ENCODE assay signal across 13 cellular contexts in genomic region chr4:185192059-185192458, GRCh38. TPM values are rescaled to one million over a fixed set of nuclear protein-coding genes. Genes with fewer than 3 reads are reported as not detected.
DNase-seq lines count a peak whose midpoint lies in the region; ATAC-seq, FAIRE-seq and TF ChIP-seq lines count a peak whose summit lies in the region.
"Had no signal": no experiment of that assay in that cellular context is flagged by ENCODE, and none has a peak within 500 bp of the region (broad histone marks: within the 10 kb centered on the region; RNA-seq: fewer than 3 reads in every experiment).

No MANE protein-coding gene starts in this region.

- no peak for TF ChIP-seq CTCF in GM10248 (IDR thresholded peaks at IDR 0.05; ENCODE audit: control extremely low read depth, extremely low read depth, low read depth, missing control alignments)

- POLR2A ChIA-PET in GM10248 (lab: Yijun Ruan, JAX), result no interaction called here
- POLR2A ChIA-PET in activated CD4-positive, alpha-beta memory T cell treated with anti-CD3 and anti-CD28 coated beads, Interleukin-2, amount 10 ng/mL, durations not matched to agents 7 days and 5 days (lab: Charles Lee), result no interaction called here

- peak; percentile 88 for FAIRE-seq in GM19239 (lab: Jason Lieb, UNC)

- no peak overlapping the region for H3K27ac Mint-ChIP-seq in activated CD4-positive, alpha-beta memory T cell treated with anti-CD3 and anti-CD28 coated beads, Interleukin-2, amount 10 ng/mL, durations not matched to agents 7 days and 5 days

- H3K9me3 Mint-ChIP-seq in activated CD4-positive, alpha-beta memory T cell treated with anti-CD3 and anti-CD28 coated beads, Interleukin-2, amount 10 ng/mL, durations not matched to agents 7 days and 5 days, result no peaks in the 10 kb centered on the region

- no peak overlapping the region for H3K4me3 Mint-ChIP-seq in activated CD4-positive, alpha-beta memory T cell treated with anti-CD3 and anti-CD28 coated beads, Interleukin-2, amount 10 ng/mL, durations not matched to agents 7 days and 5 days

- ATAC-seq in HG02623 (IDR thresholded peaks at IDR 0.05; ENCODE audit: unreplicated experiment), result peak; percentile 83
- peak; percentile 88 for ATAC-seq in HG03378 (IDR thresholded peaks at IDR 0.05; ENCODE audit: unreplicated experiment)

- peak; percentile 48 for DNase-seq in GM10248 (ENCODE audit: extremely low spot score)
- no peak for DNase-seq in GM19239 (ENCODE audit: insufficient read length, low spot score)
- DNase-seq in activated CD4-positive, alpha-beta memory T cell treated with anti-CD3 and anti-CD28 coated beads, Interleukin-2, amount 10 ng/mL, durations not matched to agents 7 days and 5 days, result no peak
- DNase-seq in NCI-H146 (lab: John Stamatoyannopoulos, UW), result no peak
- DNase-seq in NK-92 treated with Interleukin-12 subunit alpha and Interleukin-12 subunit beta, amount 100 ng/mL, for 24 hours (lab: John Stamatoyannopoulos, UW), result no peak
- DNase-seq in effector CD4-positive, alpha-beta T cell, result no peak
- DNase-seq: activated CD4-positive, alpha-beta T cell treated with anti-CD3 and anti-CD28 coated beads, Interleukin-2, amount 50 U/mL, for 1 hour; EL; KG1; NCI-H2107; SJCRH30 had no signal

- H3K27me3 Mint-ChIP-seq in activated CD4-positive, alpha-beta memory T cell treated with anti-CD3 and anti-CD28 coated beads, Interleukin-2, amount 10 ng/mL, durations not matched to agents 7 days and 5 days, result no peaks in the 10 kb centered on the region

- peaks cover 21% of the 10 kb centered on the region for H3K4me1 Mint-ChIP-seq in activated CD4-positive, alpha-beta memory T cell treated with anti-CD3 and anti-CD28 coated beads, Interleukin-2, amount 10 ng/mL, durations not matched to agents 7 days and 5 days

- CTCF ChIA-PET in GM10248 (lab: Yijun Ruan, JAX), result interaction anchor here (3.9 kb wide), 1 partner anchor 8 kb away, joined by 21 read pairs; no protein-coding TSS in a partner anchor
- CTCF ChIA-PET in activated CD4-positive, alpha-beta memory T cell treated with anti-CD3 and anti-CD28 coated beads, Interleukin-2, amount 10 ng/mL, durations not matched to agents 7 days and 5 days (lab: Charles Lee), result no interaction called here

- H3K36me3 Mint-ChIP-seq in activated CD4-positive, alpha-beta memory T cell treated with anti-CD3 and anti-CD28 coated beads, Interleukin-2, amount 10 ng/mL, durations not matched to agents 7 days and 5 days (ENCODE audit: low read depth), result peaks cover 33% of the 10 kb centered on the region

RNA-seq across cellular contexts. Expression of gene CFAP97, which starts 11.7 kb away (rescaled TPM):
- total RNA-seq in activated CD4-positive, alpha-beta memory T cell treated with anti-CD3 and anti-CD28 coated beads, Interleukin-2, amount 10 ng/mL, durations not matched to agents 7 days and 5 days, result 10 to 100 TPM; 31.9 to 32.1 TPM

RNA-seq across cellular contexts. Expression of gene SNX25, which starts 17.3 kb away (rescaled TPM):
- total RNA-seq in activated CD4-positive, alpha-beta memory T cell treated with anti-CD3 and anti-CD28 coated beads, Interleukin-2, amount 10 ng/mL, durations not matched to agents 7 days and 5 days, result 10 to 100 TPM; 18.0 to 18.5 TPM

RNA-seq across cellular contexts. Expression of gene SLC25A4, which starts 49.0 kb away (rescaled TPM):
- 1 to 10 TPM; 3.8 to 5.2 TPM for total RNA-seq in activated CD4-positive, alpha-beta memory T cell treated with anti-CD3 and anti-CD28 coated beads, Interleukin-2, amount 10 ng/mL, durations not matched to agents 7 days and 5 days
